ENCODE assay signal across 9 cellular contexts in the genomic region with DNA sequence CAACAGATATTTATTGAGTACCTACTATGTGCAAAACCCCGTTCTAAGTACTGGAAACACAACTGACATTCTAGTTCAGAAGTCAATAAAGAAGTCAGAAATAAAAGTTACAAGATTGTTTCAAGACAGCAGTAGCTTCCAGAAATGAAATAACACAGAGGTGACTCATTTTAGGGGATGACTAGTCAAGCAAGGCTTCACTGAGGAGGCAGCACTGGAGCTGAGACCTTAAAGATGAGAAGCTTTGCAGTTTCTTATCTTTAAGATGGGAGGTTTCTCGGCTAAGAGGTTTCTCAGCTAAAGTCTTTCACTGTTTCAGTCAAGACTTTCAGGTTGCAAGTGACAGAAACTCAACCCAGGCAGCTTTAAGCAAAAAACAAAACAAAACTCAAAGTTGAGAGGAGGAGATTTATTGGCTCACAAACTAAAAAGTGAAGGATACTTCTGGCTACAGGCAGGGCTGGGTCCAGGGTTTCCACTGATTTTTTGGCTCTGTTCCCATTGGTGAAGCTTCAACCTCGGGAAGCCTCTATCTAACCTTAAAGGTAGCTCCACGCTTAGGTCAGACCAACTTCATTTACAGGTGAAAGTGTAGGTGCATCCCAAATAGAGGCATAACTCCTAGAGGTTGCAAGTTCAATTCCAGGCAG. TPM values are rescaled to one million over a fixed set of nuclear protein-coding genes. Genes with fewer than 3 reads are reported as not detected.
DNase-seq lines count a peak whose midpoint lies in the region; ATAC-seq and TF ChIP-seq lines count a peak whose summit lies in the region.
"Had no signal": no experiment of that assay in that cellular context is flagged by ENCODE, and none has a peak within 500 bp of the region (broad histone marks: within the 10 kb centered on the region; RNA-seq: fewer than 3 reads in every experiment).

No MANE protein-coding gene starts in this region.

- CTCF ChIA-PET in Panc1 (lab: Charles Lee): interaction anchor here (0.6 kb wide), 1 partner anchor 720 kb away, joined by 4 read pairs; the partner anchor contains the start of gene GNAO1

- TF ChIP-seq CTCF in Panc1 (IDR thresholded peaks at IDR 0.05) (no peak), foreskin fibroblast (IDR thresholded peaks at IDR 0.05; ENCODE audit: low read depth, low read length) (no peak)

- H3K9me3 Mint-ChIP-seq in naive thymus-derived CD8-positive, alpha-beta T cell: no peaks in the 10 kb centered on the region
- H3K9me3 Mint-ChIP-seq: brain had no signal

- BruUV-seq in Panc1 (replicated peaks; lab: Mats Ljungman, UMichigan): no TSS peak

- no peaks in the 10 kb centered on the region for H3K27me3 ChIP-seq in Panc1 (ENCODE audit: control insufficient read depth, insufficient read depth, low read length)

- intact Hi-C loops in Panc1 (cut with micrococcal nuclease; ENCODE audit: unreplicated experiment): loop anchor here (5.0 kb wide), 1 partner anchor 376 kb away; no protein-coding TSS in a partner anchor

- no peak overlapping the region for H3K4me3 Mint-ChIP-seq in naive thymus-derived CD8-positive, alpha-beta T cell
- H3K4me3 Mint-ChIP-seq: brain had no signal

- in situ Hi-C loops in Panc1 (cut with HindIII; ENCODE audit: low pct_unique_long_range_greater_than_20kb, low sequenced_read_pairs): no loop called here

- POLR2A ChIA-PET in Panc1 (lab: Charles Lee): interaction anchor here (0.7 kb wide), 1 partner anchor 12 kb away, joined by 19 read pairs; no protein-coding TSS in a partner anchor
- POLR2A ChIA-PET in naive thymus-derived CD8-positive, alpha-beta T cell (lab: Charles Lee): no interaction called here

- no peak overlapping the region for H3K4me3 ChIP-seq in Panc1 (ENCODE audit: low read depth in 2 of 2, low read length in 2 of 2)
- H3K4me3 ChIP-seq in foreskin fibroblast (ENCODE audit: low read depth in 1 of 2, low read length in 2 of 2): no peak overlapping the region

- no peaks in the 10 kb centered on the region for H3K4me1 Mint-ChIP-seq in naive thymus-derived CD8-positive, alpha-beta T cell

- no peaks in the 10 kb centered on the region for H3K9me3 ChIP-seq in Panc1 (ENCODE audit: control insufficient read depth, insufficient read depth, low read depth, low read length)

- H3K36me3 ChIP-seq in Panc1 (ENCODE audit: control insufficient read depth, insufficient read depth, low read length): no peaks in the 10 kb centered on the region

- H3K36me3 Mint-ChIP-seq in naive thymus-derived CD8-positive, alpha-beta T cell: no peaks in the 10 kb centered on the region
- H3K36me3 Mint-ChIP-seq: brain had no signal

- peak overlapping the region; percentile 91 for H3K27ac ChIP-seq in Panc1 (ENCODE audit: low read length)

- H3K4me1 ChIP-seq in Panc1 (ENCODE audit: control insufficient read depth, insufficient read depth, low read length): peaks cover 45% of the 10 kb centered on the region

- H3K27ac Mint-ChIP-seq in naive thymus-derived CD8-positive, alpha-beta T cell: peak overlapping the region in 1 of 10 donors; percentile 22
- H3K27ac Mint-ChIP-seq: brain had no signal

- peak; percentile 62 for ATAC-seq in GM21515 (IDR thresholded peaks at IDR 0.05; ENCODE audit: unreplicated experiment)
- peak; percentile 70 for ATAC-seq in Panc1
- ATAC-seq in naive thymus-derived CD8-positive, alpha-beta T cell: no peak

- peaks cover 0 to 23% (median 4%) of the 10 kb centered on the region in 5 donors for H3K27me3 Mint-ChIP-seq in naive thymus-derived CD8-positive, alpha-beta T cell

- DNase-seq in AG08396 (ENCODE audit: low spot score) (peak; percentile 53), Panc1 (ENCODE audit: low read depth, low spot score) (no peak), foreskin fibroblast (peak; percentile 75 to 88), NCI-H2107 (lab: John Stamatoyannopoulos, UW) (no peak), DMS153 treated with DMSO at 0.1 percent for 48 hours (lab: John Stamatoyannopoulos, UW; ENCODE audit: unreplicated experiment) (no peak), NCI-H2171 treated with DMSO at 0.1 percent for 48 hours (lab: John Stamatoyannopoulos, UW) (no peak)
- no peak for DNase-seq in naive thymus-derived CD8-positive, alpha-beta T cell

RNA-seq across cellular contexts. Expression of gene MMP2, which starts 7.4 kb away (rescaled TPM):
- total RNA-seq in Panc1 (2021; ENCODE audit: unreplicated experiment): 311 TPM
- 316 TPM for polyA plus RNA-seq in Panc1 (2012; ENCODE audit: insufficient read length)
- under 1 TPM in 1 of 2 experiments, not detected in 1; 0.36 TPM for total RNA-seq in naive thymus-derived CD8-positive, alpha-beta T cell
- polyA plus RNA-seq in naive thymus-derived CD8-positive, alpha-beta T cell: not detected

RNA-seq across cellular contexts. Expression of gene LPCAT2, which starts 37.3 kb away (rescaled TPM):
- 62.1 TPM for total RNA-seq in Panc1 (2021; ENCODE audit: unreplicated experiment)
- polyA plus RNA-seq in Panc1 (2012; ENCODE audit: insufficient read length): 44.4 TPM
- under 1 TPM in 1 of 2 experiments, not detected in 1; 0.70 TPM for total RNA-seq in naive thymus-derived CD8-positive, alpha-beta T cell
- polyA plus RNA-seq in naive thymus-derived CD8-positive, alpha-beta T cell: not detected

Comparison
In these comparisons a context has a peak if more than half of its experiments do, and no peak if none do; other contexts are left out.
1. DNase-seq: peak in AG08396 (single experiment) and foreskin fibroblast (2 of 2); none in Panc1 (single experiment), NCI-H2107 (single experiment), DMS153 treated with DMSO at 0.1 percent for 48 hours (single experiment), NCI-H2171 treated with DMSO at 0.1 percent for 48 hours (single experiment) and naive thymus-derived CD8-positive, alpha-beta T cell (0 of 10).
2. ATAC-seq: peak in GM21515 (single experiment) and Panc1 (single experiment); none in naive thymus-derived CD8-positive, alpha-beta T cell (0 of 2).
3. RNA of gene MMP2, which starts 7.4 kb away (total RNA-seq): 311 TPM in Panc1 (single experiment); 0.36 TPM in naive thymus-derived CD8-positive, alpha-beta T cell; every median in the first group is over 100 times any median in the second.
4. RNA of gene LPCAT2, which starts 37.3 kb away (total RNA-seq): 62.1 TPM in Panc1 (single experiment); 0.70 TPM in naive thymus-derived CD8-positive, alpha-beta T cell; every median in the first group is over 10 times any median in the second.